Comparison of ENCODE assay signal across 17 cellular contexts in genomic region chr19:13339869-13340268, GRCh38.
A peak's percentile ranks its signal among the peaks of the same experiment; 100 is the strongest.
DNase-seq lines count a peak whose midpoint lies in the region; TF ChIP-seq lines count a peak whose summit lies in the region.
"Had no signal": no experiment of that assay in that cellular context is flagged by ENCODE, and none has a peak within 500 bp of the region (broad histone marks: within the 10 kb centered on the region; RNA-seq: fewer than 3 reads in every experiment).

No MANE protein-coding gene starts in this region.

- H3K4me3 ChIP-seq in left ventricle myocardium inferior (no peak overlapping the region), right atrium auricular region (no peak overlapping the region), tibial artery (no peak overlapping the region), A673 (ENCODE audit: low read depth, low read length, poor library complexity, severe bottlenecking) (no peak overlapping the region)
- H3K4me3 ChIP-seq: A549 had no signal

- H3K27ac ChIP-seq in left ventricle myocardium inferior (replicated peaks) (peak overlapping the region; percentile 12), right atrium auricular region (no peak overlapping the region), tibial artery (peak overlapping the region; percentile 50 to 59), A673 (ENCODE audit: low read depth, low read length, poor library complexity, severe bottlenecking) (no peak overlapping the region)
- H3K27ac ChIP-seq: A549 had no signal

- H3K4me1 ChIP-seq in left ventricle myocardium inferior = no peaks in the 10 kb centered on the region
- no peaks in the 10 kb centered on the region for H3K4me1 ChIP-seq in right atrium auricular region
- H3K4me1 ChIP-seq in tibial artery = peaks cover 0 to 13% (median 3%) of the 10 kb centered on the region in 4 donors
- H3K4me1 ChIP-seq in A673 (ENCODE audit: insufficient read depth, low read length, poor library complexity, severe bottlenecking) = no peaks in the 10 kb centered on the region
- H3K4me1 ChIP-seq: A549 had no signal

- POLR2A ChIA-PET in A673 (lab: Charles Lee; ENCODE audit: low non-redundant PET) = no interaction called here

- H3K36me3 ChIP-seq in left ventricle myocardium inferior = no peaks in the 10 kb centered on the region
- H3K36me3 ChIP-seq in right atrium auricular region = no peaks in the 10 kb centered on the region
- H3K36me3 ChIP-seq in tibial artery = no peaks in the 10 kb centered on the region
- no peaks in the 10 kb centered on the region for H3K36me3 ChIP-seq in A673 (ENCODE audit: insufficient read depth, low read length, poor library complexity, severe bottlenecking)

- no TSS peak for BruUV-seq in A673 (replicated peaks; lab: Mats Ljungman, UMichigan)

- CTCF ChIA-PET in A673 (lab: Charles Lee) = no interaction called here

- TF ChIP-seq CTCF in left ventricle myocardium inferior (IDR thresholded peaks at IDR 0.05; ENCODE audit: borderline replicate concordance) (no peak), right atrium auricular region (IDR thresholded peaks at IDR 0.05) (no peak), tibial artery (IDR thresholded peaks at IDR 0.05) (no peak), A673 (conservative IDR thresholded peaks at IDR 0.05; ENCODE audit: low read depth, low read length) (no peak)

- H3K9me3 ChIP-seq in left ventricle myocardium inferior (replicated peaks) (peaks cover 48% of the 10 kb centered on the region), right atrium auricular region (peaks cover 0 to 44% of the 10 kb centered on the region in 2 donors), tibial artery (peaks cover 0 to 22% (median 12%) of the 10 kb centered on the region in 3 donors), A673 (ENCODE audit: low read depth, low read length, poor library complexity, severe bottlenecking) (peaks cover 6% of the 10 kb centered on the region)
- H3K9me3 ChIP-seq: A549 had no signal

- H3K27me3 ChIP-seq in left ventricle myocardium inferior (ENCODE audit: low read depth) = peaks cover 19% of the 10 kb centered on the region
- H3K27me3 ChIP-seq in right atrium auricular region = no peaks in the 10 kb centered on the region
- H3K27me3 ChIP-seq in tibial artery = no peaks in the 10 kb centered on the region
- H3K27me3 ChIP-seq in A673 (replicated peaks; ENCODE audit: insufficient read depth, low read depth, low read length, poor library complexity) = no peaks in the 10 kb centered on the region

- intact Hi-C loops in left ventricle myocardium inferior (cut with micrococcal nuclease) = no loop called here
- intact Hi-C loops in tibial artery (cut with DNase I; ENCODE audit: low total_unique reads) = no loop called here
- intact Hi-C loops in A673 (cut with micrococcal nuclease; ENCODE audit: unreplicated experiment) = no loop called here

- DNase-seq in left ventricle myocardium inferior = no peak
- DNase-seq in right atrium auricular region (ENCODE audit: low spot score) = no peak
- peak; percentile 95 for DNase-seq in cerebellar cortex (ENCODE audit: low spot score)
- DNase-seq in hepatic stellate cell (ENCODE audit: low spot score) = peak; percentile 19
- peak; percentile 29 to 68 for DNase-seq in tibial artery
- DNase-seq in NCI-H187 (lab: John Stamatoyannopoulos, UW) = no peak
- no peak for DNase-seq in NCI-H446 treated with DMSO at 0.1 percent for 48 hours (lab: John Stamatoyannopoulos, UW)
- DNase-seq in A673 (ENCODE audit: low spot score) = no peak
- DNase-seq: DMS153, H7, Kasumi-1, MM.1S, NCI-H1105, NCI-H1694, NCI-H510A, SHP77 treated with DMSO at 0.1 percent for 48 hours had no signal

Comparison
In these comparisons a context has a peak if more than half of its experiments do, and no peak if none do; other contexts are left out.
1. H3K27ac ChIP-seq: peak in left ventricle myocardium inferior (single experiment) and tibial artery (2 of 2); none in right atrium auricular region (0 of 2) and A673 (single experiment).
2. DNase-seq: peak in cerebellar cortex (single experiment), hepatic stellate cell (single experiment) and tibial artery (2 of 2); none in left ventricle myocardium inferior (single experiment), right atrium auricular region (single experiment), NCI-H187 (0 of 2), NCI-H446 treated with DMSO at 0.1 percent for 48 hours (single experiment) and A673 (single experiment).